In genomic region chrX:153564047-153564606, GRCh38 we compare ENCODE assay signal across 27 cellular contexts. TPM values are rescaled to one million over a fixed set of nuclear protein-coding genes. Genes with fewer than 3 reads are reported as not detected.
DNase-seq lines count a peak whose midpoint lies in the region; TF ChIP-seq lines count a peak whose summit lies in the region.
"Had no signal": no experiment of that assay in that cellular context is flagged by ENCODE, and none has a peak within 500 bp of the region (broad histone marks: within the 10 kb centered on the region; RNA-seq: fewer than 3 reads in every experiment).

No MANE protein-coding gene starts in this region.

- H3K36me3 Mint-ChIP-seq in nephron progenitor cell (ENCODE audit: low read depth): no peaks in the 10 kb centered on the region
- H3K36me3 Mint-ChIP-seq: naive thymus-derived CD4-positive, alpha-beta T cell had no signal

- H3K9me3 Mint-ChIP-seq in nephron progenitor cell: peaks cover 48% of the 10 kb centered on the region
- H3K9me3 Mint-ChIP-seq: activated CD4-positive, alpha-beta memory T cell treated with anti-CD3 and anti-CD28 coated beads, Interleukin-2, amount 10 ng/mL, durations not matched to agents 7 days and 5 days; naive thymus-derived CD4-positive, alpha-beta T cell; stimulated activated naive CD8-positive, alpha-beta T cell treated with anti-CD3 and anti-CD28 coated beads, Interleukin-15, amount 100 ng/mL, for 72 hours had no signal

- no peaks in the 10 kb centered on the region for H3K9me3 ChIP-seq in SJCRH30 (replicated peaks)
- H3K9me3 ChIP-seq: adrenal gland, MG63, transverse colon had no signal

- no peaks in the 10 kb centered on the region for H3K36me3 ChIP-seq in SJCRH30
- H3K36me3 ChIP-seq: adrenal gland, MG63, transverse colon had no signal

- H3K4me3 ChIP-seq in SJCRH30: no peak overlapping the region
- H3K4me3 ChIP-seq: adrenal gland, MG63, transverse colon had no signal

- no peak overlapping the region for H3K4me3 Mint-ChIP-seq in nephron progenitor cell
- H3K4me3 Mint-ChIP-seq: activated CD4-positive, alpha-beta memory T cell treated with anti-CD3 and anti-CD28 coated beads, Interleukin-2, amount 10 ng/mL, durations not matched to agents 7 days and 5 days; naive thymus-derived CD4-positive, alpha-beta T cell; stimulated activated naive CD8-positive, alpha-beta T cell treated with anti-CD3 and anti-CD28 coated beads, Interleukin-15, amount 100 ng/mL, for 72 hours had no signal

- no peak for TF ChIP-seq CTCF in nephron progenitor cell (IDR thresholded peaks at IDR 0.05)

- peaks cover 7% of the 10 kb centered on the region for H3K27me3 Mint-ChIP-seq in nephron progenitor cell (ENCODE audit: low read depth, poor library complexity)
- H3K27me3 Mint-ChIP-seq: activated CD4-positive, alpha-beta memory T cell treated with anti-CD3 and anti-CD28 coated beads, Interleukin-2, amount 10 ng/mL, durations not matched to agents 7 days and 5 days; naive thymus-derived CD4-positive, alpha-beta T cell; stimulated activated naive CD8-positive, alpha-beta T cell treated with anti-CD3 and anti-CD28 coated beads, Interleukin-15, amount 100 ng/mL, for 72 hours had no signal

- H3K4me1 Mint-ChIP-seq in nephron progenitor cell: peaks cover 13% of the 10 kb centered on the region
- H3K4me1 Mint-ChIP-seq: activated CD4-positive, alpha-beta memory T cell treated with anti-CD3 and anti-CD28 coated beads, Interleukin-2, amount 10 ng/mL, durations not matched to agents 7 days and 5 days had no signal

- DNase-seq in NCI-H2196 (lab: John Stamatoyannopoulos, UW; ENCODE audit: unreplicated experiment) (peak; percentile 11), NCI-H2196 treated with DMSO at 0.1 percent for 48 hours (lab: John Stamatoyannopoulos, UW; ENCODE audit: unreplicated experiment) (no peak), DMS153 (lab: John Stamatoyannopoulos, UW) (peak; percentile 72), SJCRH30 (peak; percentile 31 to 36), nephron progenitor cell (no peak), HCEC 1CT (no peak)
- DNase-seq in stimulated activated CD4-positive, alpha-beta T cell treated with anti-CD3 and anti-CD28 coated beads, Interleukin-2, amount 100 ng/mL, for 48 hours: no peak
- no peak for DNase-seq in activated effector memory CD4-positive, alpha-beta T cell treated with Interleukin-2 at 50 U/mL for 16 hours
- DNase-seq: ACHN; activated CD4-positive, alpha-beta memory T cell treated with anti-CD3 and anti-CD28 coated beads, Interleukin-2, amount 10 ng/mL, durations not matched to agents 7 days and 5 days; activated gamma-delta T cell; head of caudate nucleus; MG63; naive thymus-derived CD4-positive, alpha-beta T cell; NCI-H1694 treated with DMSO at 0.1 percent for 48 hours; NCI-H510A; retina; RPMI8226; stimulated activated CD4-positive, alpha-beta T cell treated with anti-CD3 and anti-CD28 coated beads, Interleukin-4, amount 100 ng/mL, for 4 hours; stimulated activated naive CD8-positive, alpha-beta T cell treated with anti-CD3 and anti-CD28 coated beads, Interleukin-15, amount 100 ng/mL, for 72 hours; transverse colon had no signal

- no peak overlapping the region for H3K27ac ChIP-seq in SJCRH30
- H3K27ac ChIP-seq: adrenal gland, HL-60, transverse colon had no signal

- no peaks in the 10 kb centered on the region for H3K27me3 ChIP-seq in SJCRH30
- H3K27me3 ChIP-seq: MG63, transverse colon had no signal

- peak overlapping the region; percentile 68 for H3K27ac Mint-ChIP-seq in nephron progenitor cell
- H3K27ac Mint-ChIP-seq: activated CD4-positive, alpha-beta memory T cell treated with anti-CD3 and anti-CD28 coated beads, Interleukin-2, amount 10 ng/mL, durations not matched to agents 7 days and 5 days had no signal

- no peaks in the 10 kb centered on the region for H3K4me1 ChIP-seq in SJCRH30
- H3K4me1 ChIP-seq: adrenal gland, transverse colon had no signal

RNA-seq across cellular contexts. Expression of gene CCNQ, which starts 34.8 kb away (rescaled TPM):
- 27.0 and 32.5 TPM in 2 replicates for total RNA-seq in SJCRH30 (2014; rRNA removed; shearing (Covaris generic))

RNA-seq across cellular contexts. Expression of gene ATP2B3, which starts 46.7 kb away (rescaled TPM):
- total RNA-seq in SJCRH30 (2014; rRNA removed; shearing (Covaris generic)): 0.05 and 0.06 TPM in 2 replicates
- total RNA-seq: activated CD4-positive, alpha-beta memory T cell treated with anti-CD3 and anti-CD28 coated beads, Interleukin-2, amount 10 ng/mL, durations not matched to agents 7 days and 5 days; bronchial epithelial cell; H4; left lobe of liver; naive thymus-derived CD4-positive, alpha-beta T cell; osteoblast; transverse colon had no signal

Comparison
In these comparisons a context has a peak if more than half of its experiments do, and no peak if none do; other contexts are left out.
1. DNase-seq: peak in NCI-H2196 (single experiment), DMS153 (single experiment) and SJCRH30 (2 of 2); none in NCI-H2196 treated with DMSO at 0.1 percent for 48 hours (single experiment), nephron progenitor cell (single experiment), HCEC 1CT (single experiment), stimulated activated CD4-positive, alpha-beta T cell treated with anti-CD3 and anti-CD28 coated beads, Interleukin-2, amount 100 ng/mL, for 48 hours (0 of 2) and activated effector memory CD4-positive, alpha-beta T cell treated with Interleukin-2 at 50 U/mL for 16 hours (single experiment).